Comparison of ENCODE assay signal across 1 cellular context in genomic region chr16:720507-720989, GRCh38.
TF ChIP-seq lines count a peak whose summit lies in the region.

No MANE protein-coding gene starts in this region.

TF ChIP-seq in HEK293, 187 proteins besides CTCF, POLR2A, EP300 and RAD21 (continued from another document):
- TF ChIP-seq PRDM1 (tag by site-specific recombination; IDR thresholded peaks at IDR 0.05) = no peak
- TF ChIP-seq ZNF692 (tag by site-specific recombination; IDR thresholded peaks at IDR 0.05) = peak; percentile 50
- TF ChIP-seq ZNF239 (tag by site-specific recombination; IDR thresholded peaks at IDR 0.05) = 0 out of 2 replicates have a peak, but pooled peaks have one; percentile 21
- TF ChIP-seq ZNF211 (tag by site-specific recombination; IDR thresholded peaks at IDR 0.05; ENCODE audit: low read depth) = no peak
- TF ChIP-seq ZNF433 (tag by site-specific recombination; IDR thresholded peaks at IDR 0.05; ENCODE audit: low read depth) = no peak
- 0 out of 2 replicates have a peak, but pooled peaks have one; percentile 49 for TF ChIP-seq ZNF2 (tag by site-specific recombination; IDR thresholded peaks at IDR 0.05)
- TF ChIP-seq ZNF391 (tag by site-specific recombination; IDR thresholded peaks at IDR 0.05; ENCODE audit: borderline replicate concordance, low read depth) = no peak
- TF ChIP-seq ZNF184 (tag by site-specific recombination; IDR thresholded peaks at IDR 0.05) = no peak
- TF ChIP-seq SP7 (tag by site-specific recombination; IDR thresholded peaks at IDR 0.05) = 0 out of 2 replicates have a peak, but pooled peaks have one; percentile 61
- TF ChIP-seq PATZ1 (tag by site-specific recombination; IDR thresholded peaks at IDR 0.05) = peak; percentile 91
- 0 out of 2 replicates have a peak, but pooled peaks have one; percentile 17 for TF ChIP-seq ZNF398 (tag by site-specific recombination; IDR thresholded peaks at IDR 0.05)
- peak; percentile 47; the same call in 1 of the 2 replicates for TF ChIP-seq ZNF843 (tag by site-specific recombination; IDR thresholded peaks at IDR 0.05)
- TF ChIP-seq INSM2 (tag by site-specific recombination; IDR thresholded peaks at IDR 0.05) = peak; percentile 66; the same call in 1 of the 2 replicates
- peak; percentile 84 for TF ChIP-seq SP2 (tag by site-specific recombination; IDR thresholded peaks at IDR 0.05)
- TF ChIP-seq ZNF121 (tag by site-specific recombination; IDR thresholded peaks at IDR 0.05) = peak; percentile 3; the same call in 1 of the 2 replicates
- peak; percentile 88 for TF ChIP-seq ZNF600 (tag by site-specific recombination; IDR thresholded peaks at IDR 0.05)
- no peak for TF ChIP-seq HOXC10 (CRISPR knock-in tag; IDR thresholded peaks at IDR 0.05)
